In the genomic region with DNA sequence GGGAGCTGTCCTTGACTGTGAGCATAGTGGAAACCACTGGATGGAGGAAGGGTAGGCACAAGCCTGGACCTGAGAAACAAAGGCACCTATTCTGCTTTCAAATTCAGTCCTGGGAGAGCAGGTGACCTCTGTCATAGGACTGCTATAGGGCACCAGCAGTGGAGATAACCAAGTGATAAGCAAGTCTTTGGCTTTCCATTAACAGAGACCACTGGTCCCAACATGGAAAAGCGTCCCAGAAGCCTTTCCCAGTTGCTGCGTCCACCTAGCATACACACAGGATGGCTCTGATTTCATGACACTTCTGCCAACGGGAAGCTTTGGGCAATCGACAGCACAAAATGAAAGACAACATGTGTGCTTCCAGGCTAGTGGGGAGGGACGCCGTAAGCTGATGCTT, we compare ENCODE assay signal across 1 cellular context.
TF ChIP-seq lines count a peak whose summit lies in the region.

No MANE protein-coding gene starts in this region.

TF ChIP-seq in HepG2, 621 proteins besides CTCF, POLR2A, EP300 and RAD21 (continued from another document):
- no peak for TF ChIP-seq SOX13 (IDR thresholded peaks at IDR 0.05)
- TF ChIP-seq SOX13 (CRISPR knock-in tag; conservative IDR thresholded peaks at IDR 0.05 in 1 of 2, IDR thresholded peaks at IDR 0.05 in 1 of 2): peak in 1 of 2 experiments; percentile 71; a peak in 2 of 4 replicates
- TF ChIP-seq AKAP8 (CRISPR knock-in tag; IDR thresholded peaks at IDR 0.05): peak; percentile 66; the same call in 1 of the 2 replicates
- TF ChIP-seq, protein P1, sequence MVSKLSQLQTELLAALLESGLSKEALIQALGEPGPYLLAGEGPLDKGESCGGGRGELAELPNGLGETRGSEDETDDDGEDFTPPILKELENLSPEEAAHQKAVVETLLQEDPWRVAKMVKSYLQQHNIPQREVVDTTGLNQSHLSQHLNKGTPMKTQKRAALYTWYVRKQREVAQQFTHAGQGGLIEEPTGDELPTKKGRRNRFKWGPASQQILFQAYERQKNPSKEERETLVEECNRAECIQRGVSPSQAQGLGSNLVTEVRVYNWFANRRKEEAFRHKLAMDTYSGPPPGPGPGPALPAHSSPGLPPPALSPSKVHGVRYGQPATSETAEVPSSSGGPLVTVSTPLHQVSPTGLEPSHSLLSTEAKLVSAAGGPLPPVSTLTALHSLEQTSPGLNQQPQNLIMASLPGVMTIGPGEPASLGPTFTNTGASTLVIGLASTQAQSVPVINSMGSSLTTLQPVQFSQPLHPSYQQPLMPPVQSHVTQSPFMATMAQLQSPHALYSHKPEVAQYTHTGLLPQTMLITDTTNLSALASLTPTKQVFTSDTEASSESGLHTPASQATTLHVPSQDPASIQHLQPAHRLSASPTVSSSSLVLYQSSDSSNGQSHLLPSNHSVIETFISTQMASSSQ (IDR thresholded peaks at IDR 0.05; ENCODE audit: low read depth): peak; percentile 33; the same call in 1 of the 2 replicates
- TF ChIP-seq, protein P1 (CRISPR knock-in tag; IDR thresholded peaks at IDR 0.05; ENCODE audit: borderline replicate concordance): peak; percentile 85
- TF ChIP-seq, protein P2, sequence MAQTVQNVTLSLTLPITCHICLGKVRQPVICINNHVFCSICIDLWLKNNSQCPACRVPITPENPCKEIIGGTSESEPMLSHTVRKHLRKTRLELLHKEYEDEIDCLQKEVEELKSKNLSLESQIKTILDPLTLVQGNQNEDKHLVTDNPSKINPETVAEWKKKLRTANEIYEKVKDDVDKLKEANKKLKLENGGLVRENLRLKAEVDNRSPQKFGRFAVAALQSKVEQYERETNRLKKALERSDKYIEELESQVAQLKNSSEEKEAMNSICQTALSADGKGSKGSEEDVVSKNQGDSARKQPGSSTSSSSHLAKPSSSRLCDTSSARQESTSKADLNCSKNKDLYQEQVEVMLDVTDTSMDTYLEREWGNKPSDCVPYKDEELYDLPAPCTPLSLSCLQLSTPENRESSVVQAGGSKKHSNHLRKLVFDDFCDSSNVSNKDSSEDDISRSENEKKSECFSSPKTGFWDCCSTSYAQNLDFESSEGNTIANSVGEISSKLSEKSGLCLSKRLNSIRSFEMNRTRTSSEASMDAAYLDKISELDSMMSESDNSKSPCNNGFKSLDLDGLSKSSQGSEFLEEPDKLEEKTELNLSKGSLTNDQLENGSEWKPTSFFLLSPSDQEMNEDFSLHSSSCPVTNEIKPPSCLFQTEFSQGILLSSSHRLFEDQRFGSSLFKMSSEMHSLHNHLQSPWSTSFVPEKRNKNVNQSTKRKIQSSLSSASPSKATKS (CRISPR knock-in tag; IDR thresholded peaks at IDR 0.05): no peak
- no peak for TF ChIP-seq HOXD1 (CRISPR knock-in tag; IDR thresholded peaks at IDR 0.05)
- TF ChIP-seq CENPT (CRISPR knock-in tag; IDR thresholded peaks at IDR 0.05; ENCODE audit: low read depth): no peak
- TF ChIP-seq, protein P3, sequence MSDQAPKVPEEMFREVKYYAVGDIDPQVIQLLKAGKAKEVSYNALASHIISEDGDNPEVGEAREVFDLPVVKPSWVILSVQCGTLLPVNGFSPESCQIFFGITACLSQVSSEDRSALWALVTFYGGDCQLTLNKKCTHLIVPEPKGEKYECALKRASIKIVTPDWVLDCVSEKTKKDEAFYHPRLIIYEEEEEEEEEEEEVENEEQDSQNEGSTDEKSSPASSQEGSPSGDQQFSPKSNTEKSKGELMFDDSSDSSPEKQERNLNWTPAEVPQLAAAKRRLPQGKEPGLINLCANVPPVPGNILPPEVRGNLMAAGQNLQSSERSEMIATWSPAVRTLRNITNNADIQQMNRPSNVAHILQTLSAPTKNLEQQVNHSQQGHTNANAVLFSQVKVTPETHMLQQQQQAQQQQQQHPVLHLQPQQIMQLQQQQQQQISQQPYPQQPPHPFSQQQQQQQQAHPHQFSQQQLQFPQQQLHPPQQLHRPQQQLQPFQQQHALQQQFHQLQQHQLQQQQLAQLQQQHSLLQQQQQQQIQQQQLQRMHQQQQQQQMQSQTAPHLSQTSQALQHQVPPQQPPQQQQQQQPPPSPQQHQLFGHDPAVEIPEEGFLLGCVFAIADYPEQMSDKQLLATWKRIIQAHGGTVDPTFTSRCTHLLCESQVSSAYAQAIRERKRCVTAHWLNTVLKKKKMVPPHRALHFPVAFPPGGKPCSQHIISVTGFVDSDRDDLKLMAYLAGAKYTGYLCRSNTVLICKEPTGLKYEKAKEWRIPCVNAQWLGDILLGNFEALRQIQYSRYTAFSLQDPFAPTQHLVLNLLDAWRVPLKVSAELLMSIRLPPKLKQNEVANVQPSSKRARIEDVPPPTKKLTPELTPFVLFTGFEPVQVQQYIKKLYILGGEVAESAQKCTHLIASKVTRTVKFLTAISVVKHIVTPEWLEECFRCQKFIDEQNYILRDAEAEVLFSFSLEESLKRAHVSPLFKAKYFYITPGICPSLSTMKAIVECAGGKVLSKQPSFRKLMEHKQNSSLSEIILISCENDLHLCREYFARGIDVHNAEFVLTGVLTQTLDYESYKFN (CRISPR knock-in tag; conservative IDR thresholded peaks at IDR 0.05): peak; percentile 42; the same call in 1 of the 2 replicates
- TF ChIP-seq ZNF256 (CRISPR knock-in tag; conservative IDR thresholded peaks at IDR 0.05): no peak
- no peak for TF ChIP-seq CCAR2 (optimal IDR thresholded peaks at IDR 0.05; ENCODE audit: low read depth, low read length)
- TF ChIP-seq, protein P4, sequence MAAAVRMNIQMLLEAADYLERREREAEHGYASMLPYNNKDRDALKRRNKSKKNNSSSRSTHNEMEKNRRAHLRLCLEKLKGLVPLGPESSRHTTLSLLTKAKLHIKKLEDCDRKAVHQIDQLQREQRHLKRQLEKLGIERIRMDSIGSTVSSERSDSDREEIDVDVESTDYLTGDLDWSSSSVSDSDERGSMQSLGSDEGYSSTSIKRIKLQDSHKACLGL (CRISPR knock-in tag; IDR thresholded peaks at IDR 0.05): no peak
- TF ChIP-seq XRCC5 (optimal IDR thresholded peaks at IDR 0.05; ENCODE audit: low read length): peak; percentile 26
- no peak for TF ChIP-seq TCF7L2 (IDR thresholded peaks at IDR 0.05; ENCODE audit: low read depth, low read length)
- no peak for TF ChIP-seq ZNF138 (CRISPR knock-in tag; IDR thresholded peaks at IDR 0.05; ENCODE audit: low read depth)
- no peak for TF ChIP-seq TRIM24 (CRISPR knock-in tag; IDR thresholded peaks at IDR 0.05)
- 0 out of 2 replicates have a peak, but pooled peaks have one; percentile 39 for TF ChIP-seq GFI1 (CRISPR knock-in tag; IDR thresholded peaks at IDR 0.05; ENCODE audit: borderline replicate concordance)
- TF ChIP-seq RBM39 (IDR thresholded peaks at IDR 0.05; ENCODE audit: low read depth, low read length, poor library complexity, severe bottlenecking): no peak
- TF ChIP-seq, protein P5, sequence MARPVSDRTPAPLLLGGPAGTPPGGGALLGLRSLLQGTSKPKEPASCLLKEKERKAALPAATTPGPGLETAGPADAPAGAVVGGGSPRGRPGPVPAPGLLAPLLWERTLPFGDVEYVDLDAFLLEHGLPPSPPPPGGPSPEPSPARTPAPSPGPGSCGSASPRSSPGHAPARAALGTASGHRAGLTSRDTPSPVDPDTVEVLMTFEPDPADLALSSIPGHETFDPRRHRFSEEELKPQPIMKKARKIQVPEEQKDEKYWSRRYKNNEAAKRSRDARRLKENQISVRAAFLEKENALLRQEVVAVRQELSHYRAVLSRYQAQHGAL (CRISPR knock-in tag; IDR thresholded peaks at IDR 0.05; ENCODE audit: not compliant biosample characterization): no peak
- peak; percentile 58; the same call in 1 of the 2 replicates for TF ChIP-seq ZNF292 (CRISPR knock-in tag; IDR thresholded peaks at IDR 0.05; ENCODE audit: borderline replicate concordance, low read depth)
- TF ChIP-seq, protein P6, sequence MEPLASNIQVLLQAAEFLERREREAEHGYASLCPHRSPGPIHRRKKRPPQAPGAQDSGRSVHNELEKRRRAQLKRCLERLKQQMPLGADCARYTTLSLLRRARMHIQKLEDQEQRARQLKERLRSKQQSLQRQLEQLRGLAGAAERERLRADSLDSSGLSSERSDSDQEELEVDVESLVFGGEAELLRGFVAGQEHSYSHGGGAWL (CRISPR knock-in tag; IDR thresholded peaks at IDR 0.05): no peak
- no peak for TF ChIP-seq FOXK1 (CRISPR knock-in tag; IDR thresholded peaks at IDR 0.05; ENCODE audit: borderline replicate concordance, low read depth)
- no peak for TF ChIP-seq MZF1 (CRISPR knock-in tag; IDR thresholded peaks at IDR 0.05; ENCODE audit: borderline replicate concordance)
- peak; percentile 47; the same call in 1 of the 2 replicates for TF ChIP-seq SAP130 (CRISPR knock-in tag; IDR thresholded peaks at IDR 0.05; ENCODE audit: low read depth)
- TF ChIP-seq, protein P7, sequence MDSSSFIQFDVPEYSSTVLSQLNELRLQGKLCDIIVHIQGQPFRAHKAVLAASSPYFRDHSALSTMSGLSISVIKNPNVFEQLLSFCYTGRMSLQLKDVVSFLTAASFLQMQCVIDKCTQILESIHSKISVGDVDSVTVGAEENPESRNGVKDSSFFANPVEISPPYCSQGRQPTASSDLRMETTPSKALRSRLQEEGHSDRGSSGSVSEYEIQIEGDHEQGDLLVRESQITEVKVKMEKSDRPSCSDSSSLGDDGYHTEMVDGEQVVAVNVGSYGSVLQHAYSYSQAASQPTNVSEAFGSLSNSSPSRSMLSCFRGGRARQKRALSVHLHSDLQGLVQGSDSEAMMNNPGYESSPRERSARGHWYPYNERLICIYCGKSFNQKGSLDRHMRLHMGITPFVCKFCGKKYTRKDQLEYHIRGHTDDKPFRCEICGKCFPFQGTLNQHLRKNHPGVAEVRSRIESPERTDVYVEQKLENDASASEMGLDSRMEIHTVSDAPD (CRISPR knock-in tag; IDR thresholded peaks at IDR 0.05): peak; percentile 64; the same call in 1 of the 2 replicates
- no peak for TF ChIP-seq CHCHD3 (CRISPR knock-in tag; IDR thresholded peaks at IDR 0.05)
- TF ChIP-seq ZNF788 (CRISPR knock-in tag; IDR thresholded peaks at IDR 0.05; ENCODE audit: borderline replicate concordance): no peak
- TF ChIP-seq, protein P8, sequence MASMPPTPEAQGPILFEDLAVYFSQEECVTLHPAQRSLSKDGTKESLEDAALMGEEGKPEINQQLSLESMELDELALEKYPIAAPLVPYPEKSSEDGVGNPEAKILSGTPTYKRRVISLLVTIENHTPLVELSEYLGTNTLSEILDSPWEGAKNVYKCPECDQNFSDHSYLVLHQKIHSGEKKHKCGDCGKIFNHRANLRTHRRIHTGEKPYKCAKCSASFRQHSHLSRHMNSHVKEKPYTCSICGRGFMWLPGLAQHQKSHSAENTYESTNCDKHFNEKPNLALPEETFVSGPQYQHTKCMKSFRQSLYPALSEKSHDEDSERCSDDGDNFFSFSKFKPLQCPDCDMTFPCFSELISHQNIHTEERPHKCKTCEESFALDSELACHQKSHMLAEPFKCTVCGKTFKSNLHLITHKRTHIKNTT (CRISPR knock-in tag; IDR thresholded peaks at IDR 0.05): no peak
- no peak for TF ChIP-seq TBL1XR1 (IDR thresholded peaks at IDR 0.05; ENCODE audit: borderline replicate concordance, low read length, partially characterized antibody)
- TF ChIP-seq, protein P9, sequence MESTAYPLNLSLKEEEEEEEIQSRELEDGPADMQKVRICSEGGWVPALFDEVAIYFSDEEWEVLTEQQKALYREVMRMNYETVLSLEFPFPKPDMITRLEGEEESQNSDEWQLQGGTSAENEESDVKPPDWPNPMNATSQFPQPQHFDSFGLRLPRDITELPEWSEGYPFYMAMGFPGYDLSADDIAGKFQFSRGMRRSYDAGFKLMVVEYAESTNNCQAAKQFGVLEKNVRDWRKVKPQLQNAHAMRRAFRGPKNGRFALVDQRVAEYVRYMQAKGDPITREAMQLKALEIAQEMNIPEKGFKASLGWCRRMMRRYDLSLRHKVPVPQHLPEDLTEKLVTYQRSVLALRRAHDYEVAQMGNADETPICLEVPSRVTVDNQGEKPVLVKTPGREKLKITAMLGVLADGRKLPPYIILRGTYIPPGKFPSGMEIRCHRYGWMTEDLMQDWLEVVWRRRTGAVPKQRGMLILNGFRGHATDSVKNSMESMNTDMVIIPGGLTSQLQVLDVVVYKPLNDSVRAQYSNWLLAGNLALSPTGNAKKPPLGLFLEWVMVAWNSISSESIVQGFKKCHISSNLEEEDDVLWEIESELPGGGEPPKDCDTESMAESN (CRISPR knock-in tag; conservative IDR thresholded peaks at IDR 0.05): no peak
- TF ChIP-seq TBX2 (CRISPR knock-in tag; IDR thresholded peaks at IDR 0.05; ENCODE audit: borderline replicate concordance): peak; percentile 56; the same call in 1 of the 2 replicates
- TF ChIP-seq HNRNPL (IDR thresholded peaks at IDR 0.05; ENCODE audit: low read depth, low read length): no peak
- TF ChIP-seq, protein P10, sequence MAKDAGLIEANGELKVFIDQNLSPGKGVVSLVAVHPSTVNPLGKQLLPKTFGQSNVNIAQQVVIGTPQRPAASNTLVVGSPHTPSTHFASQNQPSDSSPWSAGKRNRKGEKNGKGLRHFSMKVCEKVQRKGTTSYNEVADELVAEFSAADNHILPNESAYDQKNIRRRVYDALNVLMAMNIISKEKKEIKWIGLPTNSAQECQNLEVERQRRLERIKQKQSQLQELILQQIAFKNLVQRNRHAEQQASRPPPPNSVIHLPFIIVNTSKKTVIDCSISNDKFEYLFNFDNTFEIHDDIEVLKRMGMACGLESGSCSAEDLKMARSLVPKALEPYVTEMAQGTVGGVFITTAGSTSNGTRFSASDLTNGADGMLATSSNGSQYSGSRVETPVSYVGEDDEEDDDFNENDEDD (CRISPR knock-in tag; IDR thresholded peaks at IDR 0.05; ENCODE audit: borderline replicate concordance): no peak
- no peak for TF ChIP-seq ZNF326 (CRISPR knock-in tag; IDR thresholded peaks at IDR 0.05; ENCODE audit: borderline replicate concordance)
- TF ChIP-seq PITX1 (CRISPR knock-in tag; IDR thresholded peaks at IDR 0.05): no peak
- TF ChIP-seq ATF1 (CRISPR knock-in tag; IDR thresholded peaks at IDR 0.05): 0 out of 2 replicates have a peak, but pooled peaks have one; percentile 24
- TF ChIP-seq TARDBP (CRISPR knock-in tag; IDR thresholded peaks at IDR 0.05): peak; percentile 40; the same call in 1 of the 2 replicates
- TF ChIP-seq NR2F6 (IDR thresholded peaks at IDR 0.05): 0 out of 2 replicates have a peak, but pooled peaks have one; percentile 50
- TF ChIP-seq NR2F6 (CRISPR knock-in tag; IDR thresholded peaks at IDR 0.05): 0 out of 2 replicates have a peak, but pooled peaks have one; percentile 48
